24 cellular contexts compared by ENCODE assay signal in the genomic region with DNA sequence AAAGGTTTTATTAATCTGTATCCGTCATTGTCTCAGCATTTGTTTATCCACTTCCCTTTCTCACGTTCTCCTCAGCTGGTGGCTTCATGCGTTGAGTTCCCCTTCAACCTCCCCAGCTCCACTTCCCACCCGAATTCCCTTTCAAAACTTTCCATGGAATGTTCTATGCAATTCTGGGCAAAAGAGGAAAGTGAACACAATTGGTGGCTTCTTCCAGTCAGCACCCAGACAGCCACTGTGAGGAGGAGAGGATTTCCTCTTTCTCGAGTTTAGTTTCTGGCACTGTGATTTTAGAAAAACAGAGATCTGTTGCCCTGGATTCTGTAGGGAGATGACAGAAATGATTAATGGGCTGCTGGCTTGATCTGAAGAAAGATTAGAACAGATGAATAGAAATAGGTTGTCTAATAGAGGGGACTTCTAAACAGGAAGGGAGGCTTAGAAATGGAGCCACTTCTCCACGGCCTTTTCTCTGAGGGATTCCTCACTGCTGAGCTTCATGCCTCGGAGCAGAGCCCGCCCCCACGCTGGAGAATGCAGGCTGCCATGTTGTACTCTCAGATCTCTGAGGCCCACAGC.
DNase-seq lines count a peak whose midpoint lies in the region; ATAC-seq and TF ChIP-seq lines count a peak whose summit lies in the region.
"Had no signal": no experiment of that assay in that cellular context is flagged by ENCODE, and none has a peak within 500 bp of the region (broad histone marks: within the 10 kb centered on the region; RNA-seq: fewer than 3 reads in every experiment).

No MANE protein-coding gene starts in this region.

- no peaks in the 10 kb centered on the region for H3K4me1 ChIP-seq in mesenchymal stem cell (ENCODE audit: control insufficient read depth, insufficient read depth, low read depth, low read length)
- H3K4me1 ChIP-seq in tibial nerve, result peaks cover 0 to 21% (median 0%) of the 10 kb centered on the region in 4 donors
- H3K4me1 ChIP-seq: body of pancreas, Peyer's patch had no signal

- H3K36me3 ChIP-seq in mesenchymal stem cell (ENCODE audit: control insufficient read depth in 1 of 2, insufficient read depth in 2 of 2, low read depth in 1 of 2, low read length in 2 of 2), result peaks cover 4 to 7% of the 10 kb centered on the region in 2 experiments
- H3K36me3 ChIP-seq in tibial nerve, result no peaks in the 10 kb centered on the region

- DNase-seq in RPMI7951 (ENCODE audit: low read depth) (peak; percentile 60), dermis microvascular lymphatic vessel endothelial cell (ENCODE audit: low read depth in 2 of 2) (peak; percentile 91 to 94), mesenchymal stem cell (peak; percentile 13), pulmonary artery endothelial cell (ENCODE audit: low read depth, low spot score) (peak; percentile 15), tibial nerve (ENCODE audit: low spot score in 2 of 2) (no peak)
- no peak for DNase-seq in activated CD4-positive, alpha-beta T cell treated with anti-CD3 and anti-CD28 coated beads for 1 hour
- DNase-seq: activated naive CD4-positive, alpha-beta T cell treated with Interleukin-2 at 50 U/mL for 16 hours; activated T-cell treated with anti-CD3 and anti-CD28 coated beads, Interleukin-2, amount 50 U/mL, for 48 hours; body of pancreas; H7; hypothalamus; left colon; mesendoderm; NCI-H1092; NCI-H1694; NCI-H446 treated with DMSO at 0.1 percent for 48 hours; NCI-H774; Peyer's patch; SIG-M5; stimulated activated naive CD8-positive, alpha-beta T cell treated with anti-CD3 and anti-CD28 coated beads, Interleukin-15, Interleukin-2, amounts not matched to agents 100 U/mL and 50 U/mL, for 24 hours had no signal

- no peak overlapping the region for H2BK12ac ChIP-seq in mesenchymal stem cell (ENCODE audit: low read length in 2 of 2)

- TF ChIP-seq CTCF in tibial nerve (IDR thresholded peaks at IDR 0.05), result no peak

- TF ChIP-seq POLR2A in tibial nerve (IDR thresholded peaks at IDR 0.05), result no peak

- no peak overlapping the region for H3K4me3 ChIP-seq in mesenchymal stem cell (ENCODE audit: insufficient read depth in 1 of 2, low read depth in 1 of 2, low read length in 2 of 2)
- H3K4me3 ChIP-seq in tibial nerve, result no peak overlapping the region
- H3K4me3 ChIP-seq: body of pancreas, GM12878, Peyer's patch, skin epidermis had no signal

- 78% methylated on average over 8 of the region's 9 CpGs for WGBS in mesenchymal stem cell
- WGBS in tibial nerve, 2 donors, result 46 to 52% methylated on average over 9 of the region's 9 CpGs

- H3K27ac ChIP-seq in mesenchymal stem cell (ENCODE audit: low read length, poor library complexity, severe bottlenecking) (no peak overlapping the region), tibial nerve (peak overlapping the region in 1 of 4 donors; percentile 32)
- H3K27ac ChIP-seq: body of pancreas, Peyer's patch, skin epidermis had no signal

- H3K9me3 ChIP-seq in mesenchymal stem cell (ENCODE audit: control insufficient read depth, low read length), result no peaks in the 10 kb centered on the region
- no peaks in the 10 kb centered on the region for H3K9me3 ChIP-seq in tibial nerve
- H3K9me3 ChIP-seq: body of pancreas, Peyer's patch had no signal

- no peaks in the 10 kb centered on the region for H3K27me3 ChIP-seq in mesenchymal stem cell (ENCODE audit: control insufficient read depth in 1 of 2, insufficient read depth in 1 of 2, low read length in 2 of 2)
- H3K27me3 ChIP-seq in tibial nerve, result no peaks in the 10 kb centered on the region
- H3K27me3 ChIP-seq: body of pancreas, Peyer's patch had no signal

- H2BK5ac ChIP-seq in mesenchymal stem cell (ENCODE audit: low read depth, low read length, poor library complexity, severe bottlenecking), result no peak overlapping the region

- no peak overlapping the region for H3K23ac ChIP-seq in mesenchymal stem cell (ENCODE audit: low read length in 2 of 2)

- peak overlapping the region; percentile 2 for H4K8ac ChIP-seq in mesenchymal stem cell (ENCODE audit: low read length)

- H3K79me1 ChIP-seq in mesenchymal stem cell (replicated peaks; ENCODE audit: low read length, poor library complexity, severe bottlenecking), result no peaks in the 10 kb centered on the region

- no peak overlapping the region for H3K4ac ChIP-seq in mesenchymal stem cell (ENCODE audit: low read depth in 1 of 2, low read length in 2 of 2)

- no peak overlapping the region for H3K4me2 ChIP-seq in mesenchymal stem cell (ENCODE audit: low read length, poor library complexity, severe bottlenecking)

- H3K9ac ChIP-seq in mesenchymal stem cell (ENCODE audit: low read length), result no peak overlapping the region

- H2AFZ ChIP-seq in mesenchymal stem cell (ENCODE audit: low read depth, low read length), result no peak overlapping the region

- no peak overlapping the region for H3K14ac ChIP-seq in mesenchymal stem cell (ENCODE audit: low read length in 2 of 2)

- TF ChIP-seq EP300 in tibial nerve (IDR thresholded peaks at IDR 0.05), result no peak

- no peak overlapping the region for H2BK120ac ChIP-seq in mesenchymal stem cell (ENCODE audit: low read depth, low read length)

- ATAC-seq in GM18498 (IDR thresholded peaks at IDR 0.05; ENCODE audit: unreplicated experiment), result no peak
- ATAC-seq: body of pancreas; GM12878; left colon; stimulated activated naive CD8-positive, alpha-beta T cell treated with anti-CD3 and anti-CD28 coated beads, Interleukin-15, Interleukin-2, amounts not matched to agents 100 U/mL and 50 U/mL, for 24 hours; WTC11 had no signal

- H2BK15ac ChIP-seq in mesenchymal stem cell (ENCODE audit: low read depth, poor library complexity, severe bottlenecking), result no peak overlapping the region

- no peak overlapping the region for H4K91ac ChIP-seq in mesenchymal stem cell (ENCODE audit: low read length)

- H3K18ac ChIP-seq in mesenchymal stem cell (ENCODE audit: low read depth in 1 of 2, low read length in 2 of 2), result no peak overlapping the region

- no peak overlapping the region for H2AK5ac ChIP-seq in mesenchymal stem cell (ENCODE audit: low read length, severe bottlenecking)

Comparison
In these comparisons a context has a peak if more than half of its experiments do, and no peak if none do; other contexts are left out.
1. DNase-seq: peak in RPMI7951 (single experiment), dermis microvascular lymphatic vessel endothelial cell (2 of 2), mesenchymal stem cell (single experiment) and pulmonary artery endothelial cell (single experiment); none in tibial nerve (0 of 2) and activated CD4-positive, alpha-beta T cell treated with anti-CD3 and anti-CD28 coated beads for 1 hour (single experiment).